19 cellular contexts compared by ENCODE assay signal in genomic region chr5:5037674-5038073, GRCh38.
"Had no signal": no experiment of that assay in that cellular context is flagged by ENCODE, and none has a peak within 500 bp of the region (broad histone marks: within the 10 kb centered on the region; RNA-seq: fewer than 3 reads in every experiment).

No MANE protein-coding gene starts in this region.

- H3K36me3 ChIP-seq: gastrocnemius medialis, left ventricle myocardium inferior, right atrium auricular region, tibial artery had no signal

- H3K4me3 ChIP-seq: gastrocnemius medialis, left ventricle myocardium inferior, right atrium auricular region, tibial artery had no signal

- H3K27ac ChIP-seq: gastrocnemius medialis, left ventricle myocardium inferior, right atrium auricular region, tibial artery had no signal

- DNase-seq: activated CD4-positive, alpha-beta memory T cell treated with anti-CD3 and anti-CD28 coated beads for 36 hours; activated CD4-positive, alpha-beta T cell treated with anti-CD3 and anti-CD28 coated beads for 4 hours; activated naive CD4-positive, alpha-beta T cell; activated naive CD8-positive, alpha-beta T cell treated with anti-CD3 and anti-CD28 coated beads for 36 hours; activated T-cell treated with anti-CD3 and anti-CD28 coated beads for 4 hours; amniotic stem cell; effector CD4-positive, alpha-beta T cell; gastrocnemius medialis; immature natural killer cell; kidney glomerular epithelial cell; left ventricle myocardium inferior; occipital lobe; stimulated activated CD4-positive, alpha-beta T cell treated with anti-CD3 and anti-CD28 coated beads, Interleukin-12 subunit alpha, Interleukin-12 subunit beta, amount 100 ng/mL, for 4 hours; stimulated activated CD4-positive, alpha-beta T cell treated with anti-CD3 and anti-CD28 coated beads, Interleukin-1b, Interleukin-23, amount 100 ng/mL, for 48 hours; stimulated activated naive CD4-positive, alpha-beta T cell treated with Interleukin-2 at 50 U/mL for 16 hours; tibial artery had no signal

- H3K4me1 ChIP-seq: gastrocnemius medialis, left ventricle myocardium inferior, right atrium auricular region, tibial artery had no signal

- ATAC-seq: esophagus mucosa, gastrocnemius medialis, WTC11 had no signal

- H3K9me3 ChIP-seq: gastrocnemius medialis, left ventricle myocardium inferior, right atrium auricular region, tibial artery had no signal

- H3K27me3 ChIP-seq: gastrocnemius medialis, right atrium auricular region, tibial artery had no signal
